Comparison of ENCODE assay signal across 9 cellular contexts in the genomic region with DNA sequence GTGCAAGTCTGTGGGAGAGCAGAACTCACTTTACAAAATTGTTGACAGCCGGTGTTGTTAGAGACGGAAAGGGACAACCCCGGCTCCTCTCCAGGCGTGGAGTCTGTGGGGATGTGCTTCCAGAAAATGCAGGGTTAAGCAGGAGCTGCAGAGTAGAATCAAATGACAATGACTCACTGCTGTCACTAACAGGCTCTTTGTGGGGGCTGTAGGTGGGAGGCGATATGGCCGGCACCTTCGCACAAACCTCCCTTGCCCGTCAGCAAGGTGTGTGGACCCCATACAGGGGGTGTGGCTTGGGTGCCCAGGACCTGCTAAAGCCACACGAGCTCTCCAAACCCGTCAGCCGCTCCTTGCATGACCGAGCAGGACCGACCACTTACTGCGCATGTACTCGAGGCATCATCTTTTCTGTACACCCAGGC. TPM values are rescaled to one million over a fixed set of nuclear protein-coding genes. Genes with fewer than 3 reads are reported as not detected.
DNase-seq lines count a peak whose midpoint lies in the region; ATAC-seq and TF ChIP-seq lines count a peak whose summit lies in the region.
"Had no signal": no experiment of that assay in that cellular context is flagged by ENCODE, and none has a peak within 500 bp of the region (broad histone marks: within the 10 kb centered on the region; RNA-seq: fewer than 3 reads in every experiment).

No MANE protein-coding gene starts in this region.

- no peaks in the 10 kb centered on the region for H3K9me3 Mint-ChIP-seq in neural crest cell
- no peaks in the 10 kb centered on the region for H3K9me3 Mint-ChIP-seq in activated naive CD4-positive, alpha-beta T cell treated with anti-CD3 and anti-CD28 coated beads for 36 hours

- no peaks in the 10 kb centered on the region for H3K27me3 ChIP-seq in Peyer's patch
- no peaks in the 10 kb centered on the region for H3K27me3 ChIP-seq in heart left ventricle

- no peaks in the 10 kb centered on the region for H3K27me3 Mint-ChIP-seq in neural crest cell (ENCODE audit: low read depth)
- no peaks in the 10 kb centered on the region for H3K27me3 Mint-ChIP-seq in activated naive CD4-positive, alpha-beta T cell treated with anti-CD3 and anti-CD28 coated beads for 36 hours (ENCODE audit: low read depth)

- CTCF ChIA-PET in activated naive CD4-positive, alpha-beta T cell treated with anti-CD3 and anti-CD28 coated beads for 36 hours (lab: Charles Lee) = interaction anchor here (0.6 to 1.8 kb wide), 3 partner anchors 13 to 71 kb away, joined by 3 to 10 read pairs (median 4); no protein-coding TSS in a partner anchor

- H3K27ac Mint-ChIP-seq in neural crest cell (ENCODE audit: unreplicated experiment) = no peak overlapping the region
- no peak overlapping the region for H3K27ac Mint-ChIP-seq in activated naive CD4-positive, alpha-beta T cell treated with anti-CD3 and anti-CD28 coated beads for 36 hours

- H3K4me1 Mint-ChIP-seq in neural crest cell = peaks cover 6% of the 10 kb centered on the region
- peaks cover 8% of the 10 kb centered on the region for H3K4me1 Mint-ChIP-seq in activated naive CD4-positive, alpha-beta T cell treated with anti-CD3 and anti-CD28 coated beads for 36 hours (ENCODE audit: low read depth)

- H3K36me3 ChIP-seq in Peyer's patch (peaks cover 0 to 48% (median 0%) of the 10 kb centered on the region in 3 donors), heart left ventricle (peaks cover 0 to 67% (median 43%) of the 10 kb centered on the region in 9 donors)
- H3K36me3 ChIP-seq: HAP-1 had no signal

- no peak for TF ChIP-seq CTCF in Peyer's patch (IDR thresholded peaks at IDR 0.05)
- no peak for TF ChIP-seq CTCF in heart left ventricle (IDR thresholded peaks at IDR 0.05)
- no peak for TF ChIP-seq CTCF in neural crest cell (conservative IDR thresholded peaks at IDR 0.05)

- H3K9me3 ChIP-seq in Peyer's patch (no peaks in the 10 kb centered on the region), heart left ventricle (no peaks in the 10 kb centered on the region)
- H3K9me3 ChIP-seq: HAP-1 had no signal

- DNase-seq in AG20443 (ENCODE audit: low spot score) (peak; percentile 39), Peyer's patch (no peak), heart left ventricle (peak in 2 of 5 donors; percentile 44 to 58), neural crest cell (ENCODE audit: low read depth, low spot score) (no peak)
- no peak for DNase-seq in activated naive CD4-positive, alpha-beta T cell treated with anti-CD3 and anti-CD28 coated beads for 36 hours

- no peaks in the 10 kb centered on the region for H3K36me3 Mint-ChIP-seq in neural crest cell (ENCODE audit: low read depth)
- no peaks in the 10 kb centered on the region for H3K36me3 Mint-ChIP-seq in activated naive CD4-positive, alpha-beta T cell treated with anti-CD3 and anti-CD28 coated beads for 36 hours (ENCODE audit: low read depth)

- ATAC-seq in heart left ventricle = peak in 3 of 4 donors; percentile 1 to 13 (median 6)
- no peak for ATAC-seq in HG02885 (IDR thresholded peaks at IDR 0.05; ENCODE audit: poor library complexity, unreplicated experiment)
- no peak for ATAC-seq in HG02981 (IDR thresholded peaks at IDR 0.05; ENCODE audit: unreplicated experiment)
- ATAC-seq in GM18519 (IDR thresholded peaks at IDR 0.05; ENCODE audit: low FRiP score, unreplicated experiment) = no peak

- H3K27ac ChIP-seq in Peyer's patch = peak overlapping the region in 3 of 4 donors; percentile 80 to 98 (median 84)
- H3K27ac ChIP-seq in heart left ventricle = peak overlapping the region; percentile 75 to 97 (median 90)

- H3K4me3 Mint-ChIP-seq in neural crest cell = peak overlapping the region; percentile 27
- no peak overlapping the region for H3K4me3 Mint-ChIP-seq in activated naive CD4-positive, alpha-beta T cell treated with anti-CD3 and anti-CD28 coated beads for 36 hours

- TF ChIP-seq POLR2A in Peyer's patch (IDR thresholded peaks at IDR 0.05) = no peak
- TF ChIP-seq POLR2A in heart left ventricle (IDR thresholded peaks at IDR 0.05) = peak in 1 of 2 donors; percentile 19

- 38 to 57% (median 44%) methylated on average over 15 of the region's 15 CpGs for WGBS in heart left ventricle, 4 donors

- H3K4me1 ChIP-seq in Peyer's patch = peaks cover 3 to 64% (median 5%) of the 10 kb centered on the region in 4 donors
- H3K4me1 ChIP-seq in heart left ventricle = peaks cover 0 to 79% (median 42%) of the 10 kb centered on the region in 12 donors

- intact Hi-C loops in heart left ventricle (cut with DNase I) = loop anchor here in 2 of 10 donors (5.0 to 10.0 kb wide), 2 partner anchors 76 to 264 kb away; no protein-coding TSS in a partner anchor
- intact Hi-C loops in activated naive CD4-positive, alpha-beta T cell treated with anti-CD3 and anti-CD28 coated beads for 36 hours (cut with micrococcal nuclease) = no loop called here

- H3K4me3 ChIP-seq in Peyer's patch = peak overlapping the region in 2 of 4 donors; percentile 15 to 49
- peak overlapping the region in 5 of 12 donors; percentile 15 to 37 (median 22) for H3K4me3 ChIP-seq in heart left ventricle
- H3K4me3 ChIP-seq: HAP-1 had no signal

RNA-seq across cellular contexts. Expression of gene PDK2, which starts 5.8 kb away (rescaled TPM):
- 100 to 1,000 TPM in 3 of 4 donors, 10 to 100 TPM in 1; 23.1 to 283 (median 164) TPM for total RNA-seq in Peyer's patch
- total RNA-seq in heart left ventricle = 100 to 1,000 TPM; 142 to 490 (median 200) TPM
- 100 to 1,000 TPM; 125 to 173 TPM for polyA plus RNA-seq in heart left ventricle
- 21.6 and 24.6 TPM in 2 replicates for total RNA-seq in neural crest cell
- 10 to 100 TPM; 10.5 to 11.1 TPM for total RNA-seq in activated naive CD4-positive, alpha-beta T cell treated with anti-CD3 and anti-CD28 coated beads for 36 hours

RNA-seq across cellular contexts. Expression of gene SAMD14, which starts 29.0 kb away (rescaled TPM):
- total RNA-seq in Peyer's patch (1 to 10 TPM in 2 of 4 donors, under 1 TPM in 2; 0.53 to 2.5 (median 1.0) TPM), heart left ventricle (1 to 10 TPM in 7 of 9 donors, under 1 TPM in 2; 0.44 to 3.9 (median 1.2) TPM), neural crest cell (26.1 and 28.7 TPM in 2 replicates)
- polyA plus RNA-seq in heart left ventricle = 1 to 10 TPM in 1 of 2 donors, under 1 TPM in 1; 0.72 to 2.8 TPM
- 1 to 10 TPM; 1.1 to 1.3 TPM for total RNA-seq in activated naive CD4-positive, alpha-beta T cell treated with anti-CD3 and anti-CD28 coated beads for 36 hours

RNA-seq across cellular contexts. Expression of gene ITGA3, which starts 45.0 kb away (rescaled TPM):
- total RNA-seq in Peyer's patch (100 to 1,000 TPM in 3 of 4 donors, 10 to 100 TPM in 1; 71.0 to 285 (median 247) TPM), heart left ventricle (10 to 100 TPM; 18.4 to 71.2 (median 23.6) TPM), neural crest cell (4.5 and 4.8 TPM in 2 replicates)
- 10 to 100 TPM; 16.8 to 72.9 TPM for polyA plus RNA-seq in heart left ventricle
- 10 to 100 TPM; 17.9 to 19.3 TPM for total RNA-seq in activated naive CD4-positive, alpha-beta T cell treated with anti-CD3 and anti-CD28 coated beads for 36 hours

RNA-seq across cellular contexts. Expression of gene PPP1R9B, which starts 49.5 kb away (rescaled TPM):
- total RNA-seq in Peyer's patch (10 to 100 TPM; 18.0 to 40.4 (median 32.9) TPM), heart left ventricle (10 to 100 TPM; 17.0 to 55.9 (median 31.3) TPM), neural crest cell (67.1 and 68.8 TPM in 2 replicates)
- polyA plus RNA-seq in heart left ventricle = 10 to 100 TPM; 30.4 to 33.4 TPM
- 10 to 100 TPM; 67.7 TPM for total RNA-seq in activated naive CD4-positive, alpha-beta T cell treated with anti-CD3 and anti-CD28 coated beads for 36 hours

Comparison
In these comparisons a context has a peak if more than half of its experiments do, and no peak if none do; other contexts are left out.
1. ATAC-seq: peak in heart left ventricle (3 of 4); none in HG02885 (single experiment), HG02981 (single experiment) and GM18519 (single experiment).